ENCODE assay signal across 22 cellular contexts in genomic region chr2:13522096-13522495, GRCh38.
"Had no signal": no experiment of that assay in that cellular context is flagged by ENCODE, and none has a peak within 500 bp of the region (broad histone marks: within the 10 kb centered on the region; RNA-seq: fewer than 3 reads in every experiment).

No MANE protein-coding gene starts in this region.

- H3K27me3 Mint-ChIP-seq: activated CD4-positive, alpha-beta memory T cell treated with anti-CD3 and anti-CD28 coated beads for 36 hours; activated CD4-positive, alpha-beta T cell treated with anti-CD3 and anti-CD28 coated beads, Interleukin-2, amount 10 ng/mL, durations not matched to agents 7 days and 5 days; activated naive CD8-positive, alpha-beta T cell; T-cell had no signal

- H3K36me3 ChIP-seq: breast epithelium had no signal

- H3K4me1 ChIP-seq: breast epithelium had no signal

- H3K9me3 ChIP-seq: breast epithelium had no signal

- H3K27ac Mint-ChIP-seq: activated CD4-positive, alpha-beta memory T cell treated with anti-CD3 and anti-CD28 coated beads for 36 hours; activated CD4-positive, alpha-beta T cell treated with anti-CD3 and anti-CD28 coated beads, Interleukin-2, amount 10 ng/mL, durations not matched to agents 7 days and 5 days; activated naive CD4-positive, alpha-beta T cell treated with anti-CD3 and anti-CD28 coated beads for 36 hours; activated naive CD8-positive, alpha-beta T cell; T-cell had no signal

- H2AFZ ChIP-seq: PC-9 had no signal

- ATAC-seq: activated T-cell treated with anti-CD3 and anti-CD28 coated beads, Interleukin-2, amount 50 U/mL, for 4 hours; T-cell had no signal

- H3K4me3 Mint-ChIP-seq: activated CD4-positive, alpha-beta memory T cell treated with anti-CD3 and anti-CD28 coated beads for 36 hours; activated CD4-positive, alpha-beta T cell treated with anti-CD3 and anti-CD28 coated beads, Interleukin-2, amount 10 ng/mL, durations not matched to agents 7 days and 5 days; activated naive CD4-positive, alpha-beta T cell treated with anti-CD3 and anti-CD28 coated beads for 36 hours; activated naive CD8-positive, alpha-beta T cell; activated T-cell treated with anti-CD3 and anti-CD28 coated beads, Interleukin-2, amount 50 U/mL, for 4 hours; T-cell had no signal

- DNase-seq: activated CD4-positive, alpha-beta memory T cell treated with anti-CD3 and anti-CD28 coated beads for 36 hours; activated CD4-positive, alpha-beta T cell treated with anti-CD3 and anti-CD28 coated beads, Interleukin-2, amount 10 ng/mL, durations not matched to agents 7 days and 5 days; activated CD4-positive, CD25-positive, alpha-beta regulatory T cell; activated CD8-positive, alpha-beta memory T cell treated with anti-CD3 and anti-CD28 coated beads for 24 hours; activated gamma-delta T cell; activated naive CD4-positive, alpha-beta T cell treated with anti-CD3 and anti-CD28 coated beads for 36 hours; activated T-cell treated with anti-CD3 and anti-CD28 coated beads, Interleukin-2, amount 50 U/mL, for 4 hours; caudate nucleus; KBM-7; MV-4-11; NCI-H1092 treated with DMSO at 0.1 percent for 48 hours; NCI-H1436; NCI-H1694 treated with DMSO at 0.1 percent for 48 hours; NCI-H524; PC-9; SIG-M5; T-cell; T-helper 2 cell had no signal

- H3K27ac ChIP-seq: breast epithelium, PC-9, SK-N-MC, VCaP had no signal

- H3K27me3 ChIP-seq: breast epithelium had no signal

- H3K4me1 Mint-ChIP-seq: activated CD4-positive, alpha-beta T cell treated with anti-CD3 and anti-CD28 coated beads, Interleukin-2, amount 10 ng/mL, durations not matched to agents 7 days and 5 days; T-cell had no signal

- H3K4me3 ChIP-seq: breast epithelium, PC-9, SK-N-MC had no signal

- H3K9me3 Mint-ChIP-seq: activated CD4-positive, alpha-beta T cell treated with anti-CD3 and anti-CD28 coated beads, Interleukin-2, amount 10 ng/mL, durations not matched to agents 7 days and 5 days; activated naive CD4-positive, alpha-beta T cell treated with anti-CD3 and anti-CD28 coated beads for 36 hours had no signal
